In the genomic region with DNA sequence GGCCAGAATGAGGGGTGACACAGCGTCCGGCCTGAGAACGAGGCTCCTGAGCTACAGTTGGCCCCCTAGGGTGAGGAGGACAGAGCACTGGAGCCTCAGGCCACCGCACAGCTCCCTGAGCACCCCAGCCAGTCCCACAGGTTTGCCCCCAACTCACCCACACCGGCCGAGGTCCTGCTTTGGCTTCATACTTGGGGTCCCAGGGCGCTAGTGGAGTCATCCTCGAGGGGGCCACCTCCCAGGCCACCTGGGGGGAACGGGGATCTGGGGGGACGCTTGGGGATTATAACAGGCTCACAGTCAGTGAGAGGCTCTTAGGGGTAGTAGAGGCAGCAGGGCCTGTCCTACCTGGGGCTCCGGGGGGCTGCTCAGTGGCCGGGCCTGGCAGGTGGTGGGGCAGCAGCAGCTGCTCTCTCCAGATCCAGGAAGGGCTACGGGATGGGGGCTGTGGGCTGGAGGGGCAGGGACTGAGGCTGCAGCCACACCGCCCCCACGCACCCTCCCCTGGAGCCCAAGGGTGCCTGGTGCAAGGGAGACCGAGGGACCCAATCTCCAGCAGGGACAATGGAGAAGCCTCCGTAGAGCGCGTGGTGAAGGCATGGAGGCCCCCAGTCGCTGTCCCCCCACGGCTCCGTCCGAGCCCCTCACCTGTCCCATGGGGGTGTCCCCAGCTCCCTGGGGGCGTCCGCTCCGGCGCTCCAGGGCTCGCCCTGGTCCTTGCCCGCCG, we compare ENCODE assay signal across 19 cellular contexts. TPM values are rescaled to one million over a fixed set of nuclear protein-coding genes. Genes with fewer than 3 reads are reported as not detected.
DNase-seq lines count a peak whose midpoint lies in the region; ATAC-seq, FAIRE-seq and TF ChIP-seq lines count a peak whose summit lies in the region.
"Had no signal": no experiment of that assay in that cellular context is flagged by ENCODE, and none has a peak within 500 bp of the region (broad histone marks: within the 10 kb centered on the region; RNA-seq: fewer than 3 reads in every experiment).

No MANE protein-coding gene starts in this region.

- H3K36me3 ChIP-seq in heart left ventricle (peaks cover 3 to 48% (median 42%) of the 10 kb centered on the region in 9 donors), heart right ventricle (peaks cover 0 to 55% (median 41%) of the 10 kb centered on the region in 9 donors), GM12878 (ENCODE audit: control insufficient read depth in 2 of 2, insufficient read depth in 2 of 2, low read length in 1 of 2) (peaks cover 0 to 11% of the 10 kb centered on the region in 2 experiments; a peak in 3 of 4 replicates), right lobe of liver (peaks cover 0 to 31% (median 4%) of the 10 kb centered on the region in 4 donors), testis (ENCODE audit: low read depth, missing control alignments) (no peaks in the 10 kb centered on the region)

- H3K79me2 ChIP-seq in GM12878 (ENCODE audit: control insufficient read depth, insufficient read depth, low read length) = no peaks in the 10 kb centered on the region

- RAD21 ChIA-PET in GM12878 (lab: Charles Lee; ENCODE audit: unreplicated experiment) = no interaction called here

- BruUV-seq in GM12878 (replicated peaks; lab: Mats Ljungman, UMichigan) (no TSS peak), Calu3 (replicated peaks; lab: Mats Ljungman, UMichigan) (no TSS peak)

- SMC1A ChIA-PET in GM12878 (lab: Charles Lee; ENCODE audit: uncharacterized antibody, unreplicated experiment) = no interaction called here

- H3K4me1 Mint-ChIP-seq in Calu3 (ENCODE audit: low read depth, unreplicated experiment) = peaks cover 11% of the 10 kb centered on the region

- no peaks in the 10 kb centered on the region for H3K9me3 ChIP-seq in heart left ventricle
- H3K9me3 ChIP-seq in heart right ventricle = no peaks in the 10 kb centered on the region
- H3K9me3 ChIP-seq in GM12878 (replicated peaks; ENCODE audit: control insufficient read depth, insufficient read depth, low read length) = no peaks in the 10 kb centered on the region
- H3K9me3 ChIP-seq in right lobe of liver = no peaks in the 10 kb centered on the region
- no peaks in the 10 kb centered on the region for H3K9me3 ChIP-seq in testis
- H3K9me3 ChIP-seq: BE2C, SJCRH30 had no signal

- intact Hi-C loops in heart left ventricle (cut with DNase I) (no loop called here), heart right ventricle (cut with DNase I) (no loop called here), GM12878 (cut with micrococcal nuclease; ENCODE audit: unreplicated experiment) (no loop called here), right lobe of liver (cut with DNase I) (loop anchor here in 1 of 2 donors (5.0 kb wide), 1 partner anchor 119 kb away; a partner anchor contains a TSS), testis (cut with DNase I; ENCODE audit: low total_unique reads) (no loop called here), Calu3 (cut with micrococcal nuclease; ENCODE audit: unreplicated experiment) (no loop called here)

- CTCF ChIA-PET in GM12878 (lab: Yijun Ruan, JAX) = interaction anchor here (0.7 kb wide), 1 partner anchor 12 kb away, joined by 3 read pairs; no protein-coding TSS in a partner anchor
- CTCF ChIA-PET in Calu3 (lab: Charles Lee) = interaction anchor here (0.6 kb wide), 1 partner anchor 556 kb away, joined by 4 read pairs; no protein-coding TSS in a partner anchor

- FAIRE-seq in GM12878 (lab: Jason Lieb, UNC) = no peak
- FAIRE-seq: A204.1 had no signal

- H3K27me3 Mint-ChIP-seq in Calu3 (ENCODE audit: unreplicated experiment) = no peaks in the 10 kb centered on the region
- H3K27me3 Mint-ChIP-seq: CD4-positive, alpha-beta T cell had no signal

- H3K9me3 Mint-ChIP-seq in Calu3 (ENCODE audit: low read depth, unreplicated experiment) = no peaks in the 10 kb centered on the region
- H3K9me3 Mint-ChIP-seq: CD4-positive, alpha-beta T cell had no signal

- H3K4me3 Mint-ChIP-seq in Calu3 (ENCODE audit: low read depth, unreplicated experiment) = no peak overlapping the region
- H3K4me3 Mint-ChIP-seq: CD4-positive, alpha-beta T cell had no signal

- no peak overlapping the region for H3K27ac Mint-ChIP-seq in Calu3 (ENCODE audit: unreplicated experiment)
- H3K27ac Mint-ChIP-seq: CD4-positive, alpha-beta T cell had no signal

- H3K27ac ChIP-seq in heart left ventricle = no peak overlapping the region
- no peak overlapping the region for H3K27ac ChIP-seq in heart right ventricle
- no peak overlapping the region for H3K27ac ChIP-seq in GM12878 (ENCODE audit: control insufficient read depth, insufficient read depth)
- H3K27ac ChIP-seq in right lobe of liver = no peak overlapping the region
- H3K27ac ChIP-seq in testis = no peak overlapping the region
- H3K27ac ChIP-seq: PC-9, SJCRH30 had no signal

- no peak overlapping the region for H3K9ac ChIP-seq in GM12878 (ENCODE audit: control insufficient read depth, insufficient read depth, low read length)

- no peak for TF ChIP-seq RAD21 in GM12878 (IDR thresholded peaks at IDR 0.05; ENCODE audit: insufficient read depth, low read depth, low read length)

- POLR2A ChIA-PET in GM12878 (lab: Charles Lee) = no interaction called here

- DNase-seq in heart left ventricle = peak in 3 of 5 donors; percentile 17 to 47 (median 20)
- no peak for DNase-seq in heart right ventricle
- DNase-seq in GM12878 (ENCODE audit: low read depth, low spot score) = no peak
- DNase-seq in right lobe of liver = no peak
- DNase-seq in testis = no peak
- DNase-seq in Calu3 = no peak
- DNase-seq in stimulated activated CD4-positive, alpha-beta T cell treated with anti-CD3 and anti-CD28 coated beads, Interleukin-2, amount 100 ng/mL, for 24 hours = no peak
- no peak for DNase-seq in NCI-H1436 (lab: John Stamatoyannopoulos, UW)
- DNase-seq: BE2C; CD4-positive, alpha-beta T cell; EL; KG1; NCI-H187; NCI-H2107; NCI-H510A; NCI-H748 treated with DMSO at 0.1 percent for 48 hours; SJCRH30 had no signal

- TF ChIP-seq EP300 in GM12878 (IDR thresholded peaks at IDR 0.05; ENCODE audit: borderline replicate concordance in 1 of 2, control insufficient read depth in 1 of 2, low read depth in 2 of 2, low read length in 2 of 2) = no peak

- H4K20me1 ChIP-seq in GM12878 (ENCODE audit: control insufficient read depth, insufficient read depth) = no peaks in the 10 kb centered on the region

- H2AFZ ChIP-seq in GM12878 (ENCODE audit: control insufficient read depth, low read depth, low read length) = no peak overlapping the region
- H2AFZ ChIP-seq: PC-9 had no signal

- no peak overlapping the region for H3K4me3 ChIP-seq in heart left ventricle
- no peak overlapping the region for H3K4me3 ChIP-seq in heart right ventricle
- no peak overlapping the region for H3K4me3 ChIP-seq in GM12878
- no peak overlapping the region for H3K4me3 ChIP-seq in right lobe of liver
- peak overlapping the region; percentile 27 to 41 for H3K4me3 ChIP-seq in testis
- H3K4me3 ChIP-seq: PC-9, SJCRH30 had no signal

- ATAC-seq in heart left ventricle = no peak
- ATAC-seq in heart right ventricle = no peak
- ATAC-seq in GM12878 = no peak
- ATAC-seq in right lobe of liver = no peak

- TF ChIP-seq CTCF in heart left ventricle (IDR thresholded peaks at IDR 0.05) (no peak), heart right ventricle (IDR thresholded peaks at IDR 0.05) (no peak), GM12878 (IDR thresholded peaks at IDR 0.05 in 2 of 3, conservative IDR thresholded peaks at IDR 0.05 in 1 of 3; ENCODE audit: control insufficient read depth in 2 of 3, extremely low read depth in 1 of 3, insufficient read depth in 1 of 3, low read depth in 3 of 3, low read length in 3 of 3) (no peak), right lobe of liver (IDR thresholded peaks at IDR 0.05) (no peak), testis (IDR thresholded peaks at IDR 0.05) (no peak), Calu3 (IDR thresholded peaks at IDR 0.05; ENCODE audit: unreplicated experiment) (no peak)

- in situ Hi-C loops in GM12878 (cut with MboI) = no loop called here

- H3K4me2 ChIP-seq in GM12878 (ENCODE audit: control insufficient read depth, insufficient read depth) = no peak overlapping the region
- H3K4me2 ChIP-seq: PC-9 had no signal

- H3K4me1 ChIP-seq in heart left ventricle (peaks cover 0 to 26% (median 13%) of the 10 kb centered on the region in 12 donors), heart right ventricle (peaks cover 0 to 26% (median 15%) of the 10 kb centered on the region in 9 donors), GM12878 (ENCODE audit: control insufficient read depth, insufficient read depth, low read length) (peaks cover 22% of the 10 kb centered on the region), right lobe of liver (peaks cover 0 to 27% (median 12%) of the 10 kb centered on the region in 4 donors), testis (peaks cover 22% of the 10 kb centered on the region)

- TF ChIP-seq POLR2A in heart left ventricle (IDR thresholded peaks at IDR 0.05) (no peak), GM12878 (IDR thresholded peaks at IDR 0.05; ENCODE audit: low read depth, low read length) (0 out of 2 replicates have a peak, but pooled peaks have one; percentile 48), right lobe of liver (IDR thresholded peaks at IDR 0.05) (peak; percentile 12), testis (IDR thresholded peaks at IDR 0.05) (no peak)

- WGBS in heart left ventricle, 4 donors = 93 to 96% (median 95%) methylated on average over 22 to 30 of the region's 30 CpGs
- WGBS in heart right ventricle, 2 donors = 92 to 93% methylated on average over 24 to 30 of the region's 30 CpGs
- WGBS in GM12878 (ENCODE audit: insufficient coverage, insufficient replicate concordance, low lambda C conversion rate, missing lambda C conversion rate) = 95% methylated on average over 25 of the region's 30 CpGs
- WGBS in right lobe of liver (ENCODE audit: insufficient coverage, low coverage, low lambda C conversion rate, missing lambda C conversion rate) = 52% methylated on average over 3 of the region's 30 CpGs
- WGBS in testis, 2 donors = 78 to 79% methylated on average over 12 to 22 of the region's 30 CpGs

- H3K27me3 ChIP-seq in heart left ventricle (no peaks in the 10 kb centered on the region), heart right ventricle (peaks cover 0 to 18% (median 0%) of the 10 kb centered on the region in 7 donors), GM12878 (replicated peaks in 1 of 2; ENCODE audit: control insufficient read depth in 2 of 2, insufficient read depth in 2 of 2, low read length in 1 of 2) (no peaks in the 10 kb centered on the region), right lobe of liver (no peaks in the 10 kb centered on the region), testis (no peaks in the 10 kb centered on the region)
- H3K27me3 ChIP-seq: SJCRH30 had no signal

- peaks cover 40% of the 10 kb centered on the region for H3K36me3 Mint-ChIP-seq in Calu3 (ENCODE audit: insufficient read depth, unreplicated experiment)

RNA-seq across cellular contexts. Expression of a gene that starts 0.6 kb away (rescaled TPM):
- 1 to 10 TPM in 2 of 9 donors, under 1 TPM in 3, not detected in 4; 0.35 to 2.3 (median 0.72) TPM for total RNA-seq in heart left ventricle
- under 1 TPM; 0.30 to 0.65 TPM for polyA plus RNA-seq in heart left ventricle
- under 1 TPM in 5 of 10 donors, not detected in 5; 0.36 to 0.87 (median 0.62) TPM for total RNA-seq in heart right ventricle
- polyA plus RNA-seq in heart right ventricle = 1 to 10 TPM in 1 of 2 donors, under 1 TPM in 1; 0.88 to 2.3 TPM
- 2.1 TPM in 1 of 2 replicates, not detected in the other for total RNA-seq in GM12878 (2013; cell fraction: nucleolus; rRNA removed)
- total RNA-seq in GM12878 (2014; rRNA removed) = 1.8 and 1.9 TPM in 2 replicates
- total RNA-seq in GM12878 (2014; rRNA removed; fragmentation: Illumina TruSeq; extraction: Trizol) = 0.18 and 0.83 TPM in 2 replicates
- 7.0 and 8.3 TPM in 2 replicates for total RNA-seq in GM12878 (2021)
- 4.0 TPM for polyA plus RNA-seq in GM12878 (2011; ENCODE audit: low read depth)
- polyA plus RNA-seq in GM12878 (2011; rRNA removed) = 0.19 and 0.60 TPM in 2 replicates
- polyA plus RNA-seq in GM12878 (2011; cell fraction: cytosol; rRNA removed) = 0.81 and 1.7 TPM in 2 replicates
- polyA plus RNA-seq in GM12878 (2011; cell fraction: nucleus; rRNA removed) = 21.7 and 26.8 TPM in 2 replicates
- polyA plus RNA-seq in GM12878 (2012) = 5.1 and 6.3 TPM in 2 replicates
- 0.15 TPM in 1 of 2 replicates, not detected in the other for polyA plus RNA-seq in GM12878 (2014; fragmentation: Illumina TruSeq; extraction: Trizol)
- polyA plus RNA-seq in GM12878 (2014; fragmentation: Nextera tagmentation; extraction: Ambion mirVana) = 1 to 10 TPM in 1 of 2 experiments, under 1 TPM in 1; 0.14 to 1.1 TPM
- 8.6 and 12.5 TPM in 2 replicates for polyA plus RNA-seq in GM12878 (2014; rRNA removed)
- 1 to 10 TPM; 1.1 to 2.8 TPM for polyA plus RNA-seq in GM12878 (2016; fragmentation: Nextera tagmentation; extraction: Ambion mirVana)
- polyA minus RNA-seq in GM12878 (2011; rRNA and poly(A)+ RNA removed) = not detected in 2 replicates
- polyA minus RNA-seq in GM12878 (2011; cell fraction: cytosol; rRNA and poly(A)+ RNA removed) = not detected in 2 replicates
- polyA minus RNA-seq in GM12878 (2011; cell fraction: nucleus; rRNA and poly(A)+ RNA removed) = 1.5 and 3.0 TPM in 2 replicates
- 1 to 10 TPM in 3 of 6 experiments, under 1 TPM in 1, not detected in 2; 0.53 to 4.5 (median 2.2) TPM for total RNA-seq in right lobe of liver
- 10 to 100 TPM; 28.4 to 29.9 TPM for total RNA-seq in testis
- polyA plus RNA-seq in testis (ENCODE audit: insufficient read depth, low read depth, low replicate concordance) = 30.3 TPM
- total RNA-seq in Calu3 (2022) = 3.1 and 3.2 TPM in 2 replicates

RNA-seq across cellular contexts. Expression of a gene that starts 12.8 kb away (rescaled TPM):
- total RNA-seq in heart left ventricle = 10 to 100 TPM; 18.5 to 46.6 (median 29.2) TPM
- polyA plus RNA-seq in heart left ventricle = 10 to 100 TPM; 34.1 to 42.0 TPM
- total RNA-seq in heart right ventricle = 10 to 100 TPM; 18.4 to 37.9 (median 23.6) TPM
- 10 to 100 TPM; 36.1 to 57.6 TPM for polyA plus RNA-seq in heart right ventricle
- total RNA-seq in GM12878 (2013; cell fraction: nucleolus; rRNA removed) = 63.4 and 80.4 TPM in 2 replicates
- 38.1 and 41.9 TPM in 2 replicates for total RNA-seq in GM12878 (2014; rRNA removed)
- 10.9 and 11.9 TPM in 2 replicates for total RNA-seq in GM12878 (2014; rRNA removed; fragmentation: Illumina TruSeq; extraction: Trizol)
- 82.6 and 96.7 TPM in 2 replicates for total RNA-seq in GM12878 (2021)
- polyA plus RNA-seq in GM12878 (2011; ENCODE audit: low read depth) = 11.7 TPM
- polyA plus RNA-seq in GM12878 (2011; rRNA removed) = 7.6 and 15.4 TPM in 2 replicates
- 17.3 and 25.9 TPM in 2 replicates for polyA plus RNA-seq in GM12878 (2011; cell fraction: cytosol; rRNA removed)
- 141 and 178 TPM in 2 replicates for polyA plus RNA-seq in GM12878 (2011; cell fraction: nucleus; rRNA removed)
- 29.9 and 33.1 TPM in 2 replicates for polyA plus RNA-seq in GM12878 (2012)
- 2.7 and 10.8 TPM in 2 replicates for polyA plus RNA-seq in GM12878 (2014; fragmentation: Illumina TruSeq; extraction: Trizol)
- polyA plus RNA-seq in GM12878 (2014; fragmentation: Nextera tagmentation; extraction: Ambion mirVana) = 1 to 10 TPM in 1 of 2 experiments, under 1 TPM in 1; 0.58 to 1.7 TPM
- polyA plus RNA-seq in GM12878 (2014; rRNA removed) = 68.0 and 84.2 TPM in 2 replicates
- polyA plus RNA-seq in GM12878 (2016; fragmentation: Nextera tagmentation; extraction: Ambion mirVana) = 10 to 100 TPM; 41.4 to 64.0 TPM
- 9.2 and 21.5 TPM in 2 replicates for polyA minus RNA-seq in GM12878 (2011; rRNA and poly(A)+ RNA removed)
- 10.2 and 24.1 TPM in 2 replicates for polyA minus RNA-seq in GM12878 (2011; cell fraction: cytosol; rRNA and poly(A)+ RNA removed)
- polyA minus RNA-seq in GM12878 (2011; cell fraction: nucleus; rRNA and poly(A)+ RNA removed) = 31.4 and 55.1 TPM in 2 replicates
- total RNA-seq in right lobe of liver = 10 to 100 TPM; 19.5 to 39.1 (median 24.7) TPM
- 100 to 1,000 TPM; 314 to 378 TPM for total RNA-seq in testis
- polyA plus RNA-seq in testis (ENCODE audit: insufficient read depth, low read depth, low replicate concordance) = 159 TPM
- total RNA-seq in Calu3 (2022) = 29.0 and 34.6 TPM in 2 replicates

RNA-seq across cellular contexts. Expression of a gene that starts 13.0 kb away (rescaled TPM):
- total RNA-seq in heart left ventricle = under 1 TPM in 6 of 9 donors, not detected in 3; 0.11 to 0.75 (median 0.48) TPM
- under 1 TPM in 1 of 2 donors, not detected in 1; 0.14 TPM for polyA plus RNA-seq in heart left ventricle
- under 1 TPM in 8 of 10 donors, not detected in 2; 0.15 to 0.66 (median 0.40) TPM for total RNA-seq in heart right ventricle
- polyA plus RNA-seq in heart right ventricle = under 1 TPM; 0.20 to 0.73 TPM
- 1.7 and 2.4 TPM in 2 replicates for total RNA-seq in GM12878 (2013; cell fraction: nucleolus; rRNA removed)
- 0.11 and 0.16 TPM in 2 replicates for total RNA-seq in GM12878 (2014; rRNA removed)
- total RNA-seq in GM12878 (2014; rRNA removed; fragmentation: Illumina TruSeq; extraction: Trizol) = 0.23 and 0.31 TPM in 2 replicates
- not detected in 2 replicates for total RNA-seq in GM12878 (2021)
- not detected for polyA plus RNA-seq in GM12878 (2011; ENCODE audit: low read depth)
- polyA plus RNA-seq in GM12878 (2011; rRNA removed) = 0.78 and 0.96 TPM in 2 replicates
- 0.74 and 0.88 TPM in 2 replicates for polyA plus RNA-seq in GM12878 (2011; cell fraction: cytosol; rRNA removed)
- 2.2 and 2.8 TPM in 2 replicates for polyA plus RNA-seq in GM12878 (2011; cell fraction: nucleus; rRNA removed)
- 0.09 and 0.48 TPM in 2 replicates for polyA plus RNA-seq in GM12878 (2012)
- polyA plus RNA-seq in GM12878 (2014; fragmentation: Illumina TruSeq; extraction: Trizol) = 0.24 TPM in 1 of 2 replicates, not detected in the other
- polyA plus RNA-seq in GM12878 (2014; fragmentation: Nextera tagmentation; extraction: Ambion mirVana) = not detected
- 0.30 and 0.60 TPM in 2 replicates for polyA plus RNA-seq in GM12878 (2014; rRNA removed)
- under 1 TPM in 1 of 2 experiments, not detected in 1; 0.19 TPM for polyA plus RNA-seq in GM12878 (2016; fragmentation: Nextera tagmentation; extraction: Ambion mirVana)
- polyA minus RNA-seq in GM12878 (2011; rRNA and poly(A)+ RNA removed) = 1.2 and 2.0 TPM in 2 replicates
- polyA minus RNA-seq in GM12878 (2011; cell fraction: cytosol; rRNA and poly(A)+ RNA removed) = not detected in 2 replicates
- polyA minus RNA-seq in GM12878 (2011; cell fraction: nucleus; rRNA and poly(A)+ RNA removed) = 0.73 and 1.2 TPM in 2 replicates
- total RNA-seq in right lobe of liver = 1 to 10 TPM in 1 of 6 experiments, under 1 TPM in 5; 0.25 to 1.0 (median 0.45) TPM
- 10 to 100 TPM; 37.5 to 74.5 TPM for total RNA-seq in testis
- 112 TPM for polyA plus RNA-seq in testis (ENCODE audit: insufficient read depth, low read depth, low replicate concordance)
- 0.29 and 0.66 TPM in 2 replicates for total RNA-seq in Calu3 (2022)
- total RNA-seq: SJCRH30 had no signal

RNA-seq across cellular contexts. Expression of a gene that starts 29.1 kb away (rescaled TPM):
- total RNA-seq in heart left ventricle (10 to 100 TPM; 15.7 to 68.1 (median 28.3) TPM), heart right ventricle (10 to 100 TPM; 13.1 to 59.6 (median 25.8) TPM), GM12878 (2014; rRNA removed) (0.85 and 0.87 TPM in 2 replicates), GM12878 (2014; rRNA removed; fragmentation: Illumina TruSeq; extraction: Trizol) (0.32 and 0.40 TPM in 2 replicates), GM12878 (2021) (2.5 and 3.4 TPM in 2 replicates), right lobe of liver (10 to 100 TPM; 10.9 to 48.5 (median 23.6) TPM), testis (10 to 100 TPM; 26.0 to 30.2 TPM), Calu3 (2022) (4.4 and 6.1 TPM in 2 replicates)
- polyA plus RNA-seq in heart left ventricle (10 to 100 TPM; 33.5 to 35.4 TPM), heart right ventricle (10 to 100 TPM; 56.4 to 74.3 TPM), GM12878 (2011; rRNA removed) (0.56 and 0.88 TPM in 2 replicates), GM12878 (2014; fragmentation: Illumina TruSeq; extraction: Trizol) (0.57 and 1.0 TPM in 2 replicates), GM12878 (2014; fragmentation: Nextera tagmentation; extraction: Ambion mirVana) (under 1 TPM; 0.27 to 0.45 TPM), GM12878 (2014; rRNA removed) (2.2 and 2.9 TPM in 2 replicates), GM12878 (2016; fragmentation: Nextera tagmentation; extraction: Ambion mirVana) (1 to 10 TPM; 1.8 to 2.7 TPM), testis (ENCODE audit: insufficient read depth, low read depth, low replicate concordance) (104 TPM)
- 1.6 TPM in 1 of 2 replicates, not detected in the other for total RNA-seq in GM12878 (2013; cell fraction: nucleolus; rRNA removed)
- polyA plus RNA-seq in GM12878 (2011; ENCODE audit: low read depth) = 1.1 TPM
- polyA plus RNA-seq in GM12878 (2011; cell fraction: cytosol; rRNA removed) = 1.1 and 1.4 TPM in 2 replicates
- polyA plus RNA-seq in GM12878 (2011; cell fraction: nucleus; rRNA removed) = 8.6 and 9.6 TPM in 2 replicates
- 4.3 and 5.7 TPM in 2 replicates for polyA plus RNA-seq in GM12878 (2012)
- polyA minus RNA-seq in GM12878 (2011; rRNA and poly(A)+ RNA removed) = 0.36 TPM in 1 of 2 replicates, not detected in the other
- not detected in 2 replicates for polyA minus RNA-seq in GM12878 (2011; cell fraction: cytosol; rRNA and poly(A)+ RNA removed)
- polyA minus RNA-seq in GM12878 (2011; cell fraction: nucleus; rRNA and poly(A)+ RNA removed) = 1.8 and 2.7 TPM in 2 replicates

RNA-seq across cellular contexts. Expression of a gene that starts 34.1 kb away (rescaled TPM):
- total RNA-seq in heart left ventricle (10 to 100 TPM; 24.1 to 36.9 (median 32.8) TPM), heart right ventricle (10 to 100 TPM; 20.7 to 35.8 (median 28.4) TPM), GM12878 (2014; rRNA removed) (47.8 and 60.3 TPM in 2 replicates), GM12878 (2014; rRNA removed; fragmentation: Illumina TruSeq; extraction: Trizol) (14.9 and 18.0 TPM in 2 replicates), GM12878 (2021) (71.5 and 75.1 TPM in 2 replicates), right lobe of liver (10 to 100 TPM; 52.9 to 86.3 (median 69.8) TPM), testis (10 to 100 TPM; 62.0 to 67.2 TPM), Calu3 (2022) (45.6 and 63.1 TPM in 2 replicates)
- polyA plus RNA-seq in heart left ventricle (10 to 100 TPM; 12.5 to 30.8 TPM), heart right ventricle (10 to 100 TPM in 1 of 2 donors, 1 to 10 TPM in 1; 9.9 to 24.0 TPM), GM12878 (2011; rRNA removed) (10.2 and 24.2 TPM in 2 replicates), GM12878 (2014; fragmentation: Illumina TruSeq; extraction: Trizol) (6.6 and 15.6 TPM in 2 replicates), GM12878 (2014; fragmentation: Nextera tagmentation; extraction: Ambion mirVana) (1 to 10 TPM in 1 of 2 experiments, under 1 TPM in 1; 0.90 to 1.1 TPM), GM12878 (2014; rRNA removed) (47.0 and 50.2 TPM in 2 replicates), GM12878 (2016; fragmentation: Nextera tagmentation; extraction: Ambion mirVana) (10 to 100 TPM; 26.7 to 27.0 TPM), testis (ENCODE audit: insufficient read depth, low read depth, low replicate concordance) (51.4 TPM)
- total RNA-seq in GM12878 (2013; cell fraction: nucleolus; rRNA removed) = 48.5 and 51.9 TPM in 2 replicates
- polyA plus RNA-seq in GM12878 (2011; ENCODE audit: low read depth) = 7.2 TPM
- polyA plus RNA-seq in GM12878 (2011; cell fraction: cytosol; rRNA removed) = 25.0 and 44.5 TPM in 2 replicates
- polyA plus RNA-seq in GM12878 (2011; cell fraction: nucleus; rRNA removed) = 54.0 and 54.7 TPM in 2 replicates
- 25.3 and 36.4 TPM in 2 replicates for polyA plus RNA-seq in GM12878 (2012)
- polyA minus RNA-seq in GM12878 (2011; rRNA and poly(A)+ RNA removed) = 16.2 and 34.8 TPM in 2 replicates
- polyA minus RNA-seq in GM12878 (2011; cell fraction: cytosol; rRNA and poly(A)+ RNA removed) = 16.7 and 18.5 TPM in 2 replicates
- 25.1 and 38.4 TPM in 2 replicates for polyA minus RNA-seq in GM12878 (2011; cell fraction: nucleus; rRNA and poly(A)+ RNA removed)

Comparison
In these comparisons a context has a peak if more than half of its experiments do, and no peak if none do; other contexts are left out.
1. DNase-seq: peak in heart left ventricle (3 of 5); none in heart right ventricle (0 of 2), GM12878 (single experiment), right lobe of liver (0 of 3), testis (single experiment), Calu3 (single experiment), stimulated activated CD4-positive, alpha-beta T cell treated with anti-CD3 and anti-CD28 coated beads, Interleukin-2, amount 100 ng/mL, for 24 hours (0 of 2) and NCI-H1436 (single experiment).
2. H3K4me3 ChIP-seq: peak in testis (2 of 2); none in heart left ventricle (0 of 12), heart right ventricle (0 of 10), GM12878 (single experiment) and right lobe of liver (0 of 3).
3. POLR2A ChIP-seq: peak in GM12878 (single experiment) and right lobe of liver (single experiment); none in heart left ventricle (0 of 2) and testis (single experiment).
4. RNA of a gene that starts 13.0 kb away (total RNA-seq): 37.5 to 74.5 TPM in testis; 0.29 to 0.66 TPM in Calu3, 0.25 to 1.0 TPM in right lobe of liver, 0.15 to 0.66 TPM in heart right ventricle, 0.11 to 0.75 TPM in heart left ventricle and 0.11 to 2.4 TPM in GM12878; every median in the first group is over 10 times any median in the second.